ENCODE assay signal across 8 cellular contexts in the genomic region with DNA sequence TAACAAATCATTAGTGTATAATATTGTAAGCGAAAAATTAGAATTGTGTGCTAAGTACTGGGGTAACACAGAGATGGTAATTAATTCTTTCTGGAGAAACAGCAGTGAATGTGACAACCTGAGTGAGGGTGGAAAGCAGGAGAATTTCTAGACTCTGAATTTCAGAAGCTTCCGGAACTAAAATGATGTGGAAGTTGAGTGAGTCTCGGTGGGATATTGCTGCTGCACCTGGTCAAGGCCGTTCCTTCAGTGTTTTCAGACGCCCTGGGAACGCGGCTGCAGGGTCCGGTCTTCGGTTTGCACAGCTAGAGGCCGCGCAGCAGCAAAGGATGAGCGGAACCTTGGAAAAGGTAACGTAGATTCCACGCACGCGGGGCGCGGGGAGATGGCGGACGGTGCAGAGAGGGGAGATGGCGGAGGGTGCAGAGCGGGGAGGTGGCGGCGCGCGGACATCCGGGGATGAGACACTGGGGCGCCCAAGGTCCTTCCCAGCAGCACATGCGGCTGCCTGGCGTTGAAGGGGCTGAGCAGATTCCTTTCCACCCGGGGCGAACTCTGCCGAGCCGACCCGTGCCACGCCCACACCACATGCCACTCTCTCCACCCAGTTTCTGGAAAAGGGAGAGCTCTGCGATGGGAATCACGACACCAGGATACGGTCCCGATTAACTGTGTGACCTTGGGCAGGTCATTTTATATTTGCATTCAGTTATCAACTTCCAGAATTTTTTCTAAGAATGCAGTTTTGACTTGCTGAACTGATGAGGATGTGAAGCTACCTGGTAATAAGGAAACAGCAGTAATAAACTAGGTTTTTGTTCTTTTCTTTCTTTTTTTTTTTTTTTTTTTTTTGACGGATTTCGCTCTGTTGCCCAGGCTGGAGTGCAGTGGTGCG. TPM values are rescaled to one million over a fixed set of nuclear protein-coding genes. Genes with fewer than 3 reads are reported as not detected.
DNase-seq lines count a peak whose midpoint lies in the region; ATAC-seq, FAIRE-seq and TF ChIP-seq lines count a peak whose summit lies in the region.

A gene (plus strand): TSS at position 232 of the 895 bp plus-strand sequence. CDS start 98 bp downstream, at position 330.

- WGBS in psoas muscle, 3 donors: 2 to 3% (median 3%) methylated on average over 39 to 43 of the region's 43 CpGs

- H3K27ac ChIP-seq in right atrium auricular region: peak within 1 kb of the TSS; percentile 89 to 92
- H3K27ac ChIP-seq in psoas muscle: peak within 1 kb of the TSS; percentile 95

- DNase-seq in GM12891 (ENCODE audit: insufficient read length, low spot score) (peak; percentile 88), NCI-H146 treated with DMSO at 0.1 percent for 48 hours (lab: John Stamatoyannopoulos, UW; ENCODE audit: unreplicated experiment) (peak; percentile 86), amniotic stem cell (lab: John Stamatoyannopoulos, UW) (peak; percentile 69), right atrium auricular region (ENCODE audit: low spot score) (peak; percentile 89), psoas muscle (peak; percentile 93 to 97), urothelium cell line (ENCODE audit: low spot score) (peak; percentile 98)

- H3K36me3 ChIP-seq in right atrium auricular region: no peaks in the 10 kb centered on the region
- peaks cover 0 to 8% of the 10 kb centered on the region in 2 donors for H3K36me3 ChIP-seq in psoas muscle (ENCODE audit: insufficient read depth in 1 of 2, low read depth in 1 of 2)

- ATAC-seq in HG02852 (IDR thresholded peaks at IDR 0.05; ENCODE audit: unreplicated experiment) (peak; percentile 91), psoas muscle (peak; percentile 97 to 99 (median 98))

- H3K4me1 ChIP-seq in right atrium auricular region (peaks cover 0 to 15% of the 10 kb centered on the region in 2 donors), psoas muscle (peaks cover 11% of the 10 kb centered on the region)

- no peaks in the 10 kb centered on the region for H3K9me3 ChIP-seq in right atrium auricular region
- no peaks in the 10 kb centered on the region for H3K9me3 ChIP-seq in psoas muscle

- H3K4me3 ChIP-seq in right atrium auricular region (peak within 1 kb of the TSS; percentile 78 to 79), psoas muscle (peak within 1 kb of the TSS; percentile 90)

- H3K27me3 ChIP-seq in right atrium auricular region: no peaks in the 10 kb centered on the region
- no peaks in the 10 kb centered on the region for H3K27me3 ChIP-seq in psoas muscle (ENCODE audit: insufficient read depth in 3 of 3, low read length in 2 of 3)

- intact Hi-C loops in T-helper 1 cell treated with Interleukin-12 subunit alpha and Interleukin-12 subunit beta and Interleukin-4 antibody, amounts not matched to agents 30 ng/mL and 1 ng/mL, for 36 hours (cut with micrococcal nuclease): loop anchor here (1.0 to 5.0 kb wide), 6 partner anchors 9 to 609 kb away; a partner anchor contains a TSS
- intact Hi-C loops in psoas muscle (cut with DNase I): no loop called here

- peak; percentile 85 for TF ChIP-seq POLR2A in GM12891 (IDR thresholded peaks at IDR 0.05; ENCODE audit: low read depth, low read length)

- TF ChIP-seq CTCF in right atrium auricular region (IDR thresholded peaks at IDR 0.05): no peak
- no peak for TF ChIP-seq CTCF in psoas muscle (IDR thresholded peaks at IDR 0.05)

- FAIRE-seq in GM12891 (lab: Jason Lieb, UNC) (peak; percentile 96), urothelium cell line (lab: Jason Lieb, UNC) (no peak)

TF ChIP-seq in GM12891, 5 proteins besides CTCF, POLR2A, EP300 and RAD21:
- peak; percentile 96 for TF ChIP-seq TAF1 (IDR thresholded peaks at IDR 0.05; ENCODE audit: low read depth, low read length)
- TF ChIP-seq SPI1 (IDR thresholded peaks at IDR 0.05; ENCODE audit: low read depth, low read length): no peak
- peak; percentile 91 for TF ChIP-seq POLR2AphosphoS5 (IDR thresholded peaks at IDR 0.05; ENCODE audit: low read depth, low read length)
- peak; percentile 69 for TF ChIP-seq POU2F2 (IDR thresholded peaks at IDR 0.05; ENCODE audit: low read depth, low read length)
- TF ChIP-seq PAX5 (IDR thresholded peaks at IDR 0.05; ENCODE audit: insufficient read depth, low read length, severe bottlenecking): no peak

RNA-seq across cellular contexts. Expression of the gene that starts here (rescaled TPM):
- 59.0 TPM for polyA plus RNA-seq in GM12891 (2012; ENCODE audit: low read depth, missing spikeins)
- 50.4 and 51.8 TPM in 2 replicates for total RNA-seq in T-helper 1 cell treated with Interleukin-12 subunit alpha and Interleukin-12 subunit beta and Interleukin-4 antibody, amounts not matched to agents 30 ng/mL and 1 ng/mL, for 36 hours
- 10 to 100 TPM; 18.7 to 25.3 TPM for total RNA-seq in right atrium auricular region
- 10 to 100 TPM; 23.8 to 35.2 (median 24.7) TPM for total RNA-seq in psoas muscle
- polyA plus RNA-seq in psoas muscle: 10 to 100 TPM; 26.4 to 31.9 (median 31.5) TPM

Comparison
In these comparisons a context has a peak if more than half of its experiments do, and no peak if none do; other contexts are left out.
1. Peak in every context shown above with its lines: DNase-seq, ATAC-seq, H3K4me3 ChIP-seq and H3K27ac ChIP-seq.